ENCODE assay signal across 8 cellular contexts in genomic region chr1:1918901-1919303, GRCh38. TPM values are rescaled to one million over a fixed set of nuclear protein-coding genes. Genes with fewer than 3 reads are reported as not detected.
DNase-seq lines count a peak whose midpoint lies in the region; ATAC-seq and TF ChIP-seq lines count a peak whose summit lies in the region.

Gene TMEM52, minus strand, starts transcription at chr1:1919279. Its CDS starts 14 bp downstream, at chr1:1919265.

- peak within 1 kb of the TSS; percentile 83 for H4K91ac ChIP-seq in neuronal stem cell (ENCODE audit: low read depth, low read length, poor library complexity)

- ATAC-seq in GM19467 (IDR thresholded peaks at IDR 0.05; ENCODE audit: unreplicated experiment): peak; percentile 19
- ATAC-seq in HG02870 (IDR thresholded peaks at IDR 0.05; ENCODE audit: unreplicated experiment): no peak
- no peak for ATAC-seq in GM21825 (IDR thresholded peaks at IDR 0.05; ENCODE audit: unreplicated experiment)

- H3K4ac ChIP-seq in neuronal stem cell (ENCODE audit: low read length): peak within 1 kb of the TSS; percentile 58

- peak within 1 kb of the TSS; percentile 100 for H2BK15ac ChIP-seq in neuronal stem cell (ENCODE audit: low read length)

- intact Hi-C loops in dendritic cell treated with granulocyte-macrophage colony-stimulating factor and Interleukin-4, amounts not matched to agents 40 ng/mL and 50 ng/mL, for 4 days (cut with micrococcal nuclease): loop anchor here (1.0 kb wide), 1 partner anchor 10 kb away; no protein-coding TSS in a partner anchor

- no peaks in the 10 kb centered on the region for H3K9me3 Mint-ChIP-seq in dendritic cell treated with granulocyte-macrophage colony-stimulating factor and Interleukin-4, amounts not matched to agents 40 ng/mL and 50 ng/mL, for 4 days

- H2BK5ac ChIP-seq in neuronal stem cell (ENCODE audit: low read length): peak within 1 kb of the TSS; percentile 91

- H3K4me3 ChIP-seq in BJ (ENCODE audit: low read depth, low read length): peak within 1 kb of the TSS; percentile 50
- H3K4me3 ChIP-seq in KMS-11 (IDR thresholded peaks at IDR 0.05; ENCODE audit: insufficient read depth, low read depth, low read length): peak within 1 kb of the TSS; percentile 67
- peak within 1 kb of the TSS; percentile 43 to 89 for H3K4me3 ChIP-seq in neuronal stem cell (ENCODE audit: low read length in 2 of 2)

- no peak for DNase-seq in BJ (ENCODE audit: low read depth)
- no peak for DNase-seq in neuronal stem cell (ENCODE audit: low spot score)
- no peak for DNase-seq in GOT3 (lab: John Stamatoyannopoulos, UW)

- peak within 1 kb of the TSS; percentile 98 for H2BK12ac ChIP-seq in neuronal stem cell (ENCODE audit: low read length)

- H2BK120ac ChIP-seq in neuronal stem cell (ENCODE audit: low read depth, low read length): peak within 1 kb of the TSS; percentile 100

- peak within 1 kb of the TSS; percentile 82 for H3K14ac ChIP-seq in neuronal stem cell (ENCODE audit: low read length)

- H3K4me2 ChIP-seq in KMS-11 (peak within 1 kb of the TSS; percentile 64), neuronal stem cell (ENCODE audit: insufficient read depth, low read length, poor library complexity, severe bottlenecking) (peak within 1 kb of the TSS; percentile 89)

- H3K23ac ChIP-seq in neuronal stem cell (ENCODE audit: low read depth, low read length, poor library complexity): peak within 1 kb of the TSS; percentile 98

- no CpG with 5 or more reads among the region's 44 CpGs for WGBS in neuronal stem cell (ENCODE audit: extremely low coverage in 2 of 2, insufficient read length in 2 of 2, insufficient replicate concordance in 1 of 2), 2 donors

- peaks cover 37% of the 10 kb centered on the region for H3K27me3 Mint-ChIP-seq in dendritic cell treated with granulocyte-macrophage colony-stimulating factor and Interleukin-4, amounts not matched to agents 40 ng/mL and 50 ng/mL, for 4 days

- H3K27me3 ChIP-seq in BJ (ENCODE audit: control insufficient read depth, insufficient read depth, low read length) (0 out of 2 replicates have a peak, but pooled peaks cover 2% of the 10 kb centered on the region), KMS-11 (ENCODE audit: insufficient read depth, low read depth) (peaks cover 26% of the 10 kb centered on the region), neuronal stem cell (ENCODE audit: control insufficient read depth in 3 of 3, insufficient read depth in 3 of 3, low read depth in 1 of 3, low read length in 3 of 3) (peaks cover 0 to 48% (median 11%) of the 10 kb centered on the region in 3 experiments)

- no peaks in the 10 kb centered on the region for H3K9me3 ChIP-seq in neuronal stem cell (replicated peaks in 1 of 2; ENCODE audit: control insufficient read depth in 2 of 2, insufficient read depth in 1 of 2, low read depth in 1 of 2, low read length in 2 of 2)

- no peaks in the 10 kb centered on the region for H4K20me1 ChIP-seq in KMS-11 (ENCODE audit: insufficient read depth)

- H3K4me1 Mint-ChIP-seq in dendritic cell treated with granulocyte-macrophage colony-stimulating factor and Interleukin-4, amounts not matched to agents 40 ng/mL and 50 ng/mL, for 4 days (ENCODE audit: low read depth): peaks cover 16% of the 10 kb centered on the region

- H3K27ac Mint-ChIP-seq in dendritic cell treated with granulocyte-macrophage colony-stimulating factor and Interleukin-4, amounts not matched to agents 40 ng/mL and 50 ng/mL, for 4 days: peak within 1 kb of the TSS; percentile 24

- peak within 1 kb of the TSS; percentile 94 for H3K18ac ChIP-seq in neuronal stem cell (ENCODE audit: low read length)

- peak within 1 kb of the TSS; percentile 65 for H4K8ac ChIP-seq in neuronal stem cell (ENCODE audit: low read depth, low read length)

- peak within 1 kb of the TSS; percentile 70 for H3K4me3 Mint-ChIP-seq in dendritic cell treated with granulocyte-macrophage colony-stimulating factor and Interleukin-4, amounts not matched to agents 40 ng/mL and 50 ng/mL, for 4 days

- peak within 1 kb of the TSS; percentile 93 for H2AK5ac ChIP-seq in neuronal stem cell (ENCODE audit: low read depth, low read length)

- H3K36me3 Mint-ChIP-seq in dendritic cell treated with granulocyte-macrophage colony-stimulating factor and Interleukin-4, amounts not matched to agents 40 ng/mL and 50 ng/mL, for 4 days (ENCODE audit: low read depth): no peaks in the 10 kb centered on the region

- peaks cover 10% of the 10 kb centered on the region for H3K4me1 ChIP-seq in KMS-11 (ENCODE audit: low read depth, poor library complexity, severe bottlenecking)
- H3K4me1 ChIP-seq in neuronal stem cell (ENCODE audit: control insufficient read depth in 2 of 2, insufficient read depth in 1 of 2, low read depth in 1 of 2, low read length in 2 of 2): peaks cover 8 to 10% of the 10 kb centered on the region in 2 donors

- H2AFZ ChIP-seq in KMS-11 (ENCODE audit: low read depth): peak within 1 kb of the TSS; percentile 64
- peak within 1 kb of the TSS; percentile 84 for H2AFZ ChIP-seq in neuronal stem cell (ENCODE audit: low read length)

- peaks cover 12% of the 10 kb centered on the region for H3K79me1 ChIP-seq in neuronal stem cell (ENCODE audit: low read depth, low read length)

- H3K27ac ChIP-seq in KMS-11 (0 out of 2 replicates have a peak within 1 kb of the TSS, but pooled peaks have one; percentile 32), neuronal stem cell (replicated peaks; ENCODE audit: low read length) (peak within 1 kb of the TSS; percentile 56)

- POLR2A ChIA-PET in BJ (lab: Charles Lee): no interaction called here

- peak within 1 kb of the TSS; percentile 65; the same call in 1 of the 2 replicates for H3K9ac ChIP-seq in KMS-11
- peak within 1 kb of the TSS; percentile 86 for H3K9ac ChIP-seq in neuronal stem cell (ENCODE audit: low read depth, low read length, poor library complexity)

- no peaks in the 10 kb centered on the region for H3K79me2 ChIP-seq in KMS-11 (ENCODE audit: insufficient read depth, low read depth)

- CTCF ChIA-PET in BJ (lab: Yijun Ruan, JAX): no interaction called here

- H3K36me3 ChIP-seq in BJ (ENCODE audit: control insufficient read depth, insufficient read depth, low read length) (no peaks in the 10 kb centered on the region), KMS-11 (ENCODE audit: insufficient read depth) (no peaks in the 10 kb centered on the region), neuronal stem cell (replicated peaks in 1 of 2; ENCODE audit: control insufficient read depth in 2 of 2, insufficient read depth in 2 of 2, low read length in 2 of 2) (no peaks in the 10 kb centered on the region)

- TF ChIP-seq CTCF in BJ (IDR thresholded peaks at IDR 0.05; ENCODE audit: insufficient read depth, low read depth, low read length): no peak
- TF ChIP-seq CTCF in KMS-11 (conservative IDR thresholded peaks at IDR 0.05; ENCODE audit: low read depth, low read length): no peak

RNA-seq across cellular contexts. Expression of gene TMEM52, which starts in this region (rescaled TPM):
- 0.28 and 1.0 TPM in 2 replicates for polyA plus RNA-seq in BJ (2011; rRNA removed)
- polyA minus RNA-seq in BJ (2011; rRNA and poly(A)+ RNA removed): 0.38 and 0.87 TPM in 2 replicates
- polyA plus RNA-seq in neuronal stem cell (2013, experiment 1 of 2): 7.3 TPM
- polyA plus RNA-seq in neuronal stem cell (2013, experiment 2 of 2): 7.1 TPM
